1 cellular context compared by ENCODE assay signal in the genomic region with DNA sequence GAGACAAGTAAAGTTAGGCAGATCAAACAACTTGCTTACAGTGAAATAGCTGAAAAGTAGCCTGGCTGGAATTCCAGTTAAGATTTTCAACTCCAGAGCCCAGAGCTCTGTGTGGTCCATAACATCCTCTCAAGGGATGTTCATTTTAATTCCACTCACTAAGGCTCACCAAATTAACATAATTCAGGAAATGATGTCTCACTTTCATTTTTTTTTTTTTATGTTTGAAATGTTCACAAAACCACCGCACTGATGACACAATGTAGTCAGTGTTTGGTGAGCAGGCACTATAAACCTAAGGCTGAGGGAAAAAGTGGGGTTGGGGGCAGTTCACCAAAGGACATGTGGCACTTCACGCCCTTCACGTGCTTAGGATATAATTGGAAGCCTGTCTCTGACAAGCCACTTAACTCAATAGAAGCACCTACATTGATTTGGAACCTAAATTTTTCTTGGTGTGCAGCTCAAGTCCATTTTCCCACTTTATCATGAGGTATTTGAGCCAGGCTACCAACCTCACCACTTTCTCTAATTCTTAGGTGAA.
TF ChIP-seq lines count a peak whose summit lies in the region.

No MANE protein-coding gene starts in this region.

TF ChIP-seq in WTC11, 78 proteins besides CTCF, POLR2A, EP300 and RAD21 (continued from another document):
- TF ChIP-seq AR (CRISPR knock-in tag; IDR thresholded peaks at IDR 0.05) (no peak), GRHL2 (CRISPR knock-in tag; IDR thresholded peaks at IDR 0.05; ENCODE audit: insufficient replicate concordance, severe bottlenecking) (no peak), SP1 (CRISPR knock-in tag; conservative IDR thresholded peaks at IDR 0.05) (no peak), CBFB (CRISPR knock-in tag; IDR thresholded peaks at IDR 0.05; ENCODE audit: low read depth) (no peak), NR2C2 (CRISPR knock-in tag; IDR thresholded peaks at IDR 0.05) (no peak), FOXP1 (CRISPR knock-in tag; IDR thresholded peaks at IDR 0.05; ENCODE audit: borderline replicate concordance) (no peak), FOXK1 (CRISPR knock-in tag; IDR thresholded peaks at IDR 0.05) (no peak), IRF2 (CRISPR knock-in tag; IDR thresholded peaks at IDR 0.05; ENCODE audit: borderline replicate concordance, low read depth) (no peak), HMGA2 (CRISPR knock-in tag; IDR thresholded peaks at IDR 0.05) (no peak)
TF ChIP-seq in WTC11: peak in this region for 0.
